ENCODE assay signal across 10 cellular contexts in the genomic region with DNA sequence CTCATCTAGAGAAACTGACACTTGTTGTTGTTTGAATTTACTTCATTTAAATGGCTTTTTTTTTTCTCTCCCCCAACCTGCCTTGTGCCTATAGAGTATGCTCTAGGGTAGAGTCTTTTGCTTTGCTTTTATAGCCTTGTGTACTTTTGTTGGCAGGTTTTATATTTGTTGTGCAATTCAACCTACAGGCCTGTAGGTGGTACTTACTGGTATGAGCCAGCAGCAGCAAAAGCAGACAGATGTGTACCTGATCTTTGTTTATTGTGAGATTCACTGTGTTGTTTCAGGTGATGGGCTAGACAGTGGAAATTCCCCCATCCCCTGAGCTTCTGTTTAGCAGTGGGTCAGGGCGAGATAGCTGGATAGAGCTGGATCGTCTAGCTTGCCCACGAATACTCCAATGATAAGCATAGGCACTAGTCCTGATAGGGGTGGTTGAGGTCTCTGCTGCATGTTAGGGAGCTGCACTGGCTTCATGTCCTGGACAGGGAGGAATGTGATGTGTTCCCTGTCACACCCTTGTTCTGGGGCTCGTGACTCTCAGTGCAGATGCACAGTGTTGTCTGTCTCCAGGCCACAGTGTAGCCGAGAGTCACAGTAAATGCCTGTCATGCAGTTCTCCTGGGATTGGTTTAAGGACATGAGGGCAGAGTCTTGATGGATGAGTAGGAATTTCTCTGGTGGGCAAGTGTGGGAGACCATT. TPM values are rescaled to one million over a fixed set of nuclear protein-coding genes. Genes with fewer than 3 reads are reported as not detected.
A peak's percentile ranks its signal among the peaks of the same experiment; 100 is the strongest.
DNase-seq lines count a peak whose midpoint lies in the region; ATAC-seq and TF ChIP-seq lines count a peak whose summit lies in the region.
"Had no signal": no experiment of that assay in that cellular context is flagged by ENCODE, and none has a peak within 500 bp of the region (broad histone marks: within the 10 kb centered on the region; RNA-seq: fewer than 3 reads in every experiment).

No MANE protein-coding gene starts in this region.

- no CpG with 5 or more reads among the region's 5 CpGs for WGBS in right lobe of liver (ENCODE audit: insufficient coverage, low coverage, low lambda C conversion rate, missing lambda C conversion rate)

- no peak overlapping the region for H3K4me3 ChIP-seq in right lobe of liver

- no peaks in the 10 kb centered on the region for H3K9me3 ChIP-seq in right lobe of liver

- ATAC-seq in HG02623 (IDR thresholded peaks at IDR 0.05; ENCODE audit: unreplicated experiment) (peak; percentile 39), right lobe of liver (peak in 3 of 4 donors; percentile 54 to 64 (median 61)), GM18505 (IDR thresholded peaks at IDR 0.05; ENCODE audit: unreplicated experiment) (no peak), HG03159 (IDR thresholded peaks at IDR 0.05; ENCODE audit: unreplicated experiment) (no peak), HG02884 (IDR thresholded peaks at IDR 0.05; ENCODE audit: unreplicated experiment) (no peak)

- peak in 2 of 4 donors; percentile 20 to 24 for TF ChIP-seq CTCF in right lobe of liver (IDR thresholded peaks at IDR 0.05)

- intact Hi-C loops in right lobe of liver (cut with DNase I): no loop called here

- H3K4me1 ChIP-seq in right lobe of liver: peaks cover 0 to 3% (median 0%) of the 10 kb centered on the region in 4 donors

- no peak for TF ChIP-seq POLR2A in right lobe of liver (IDR thresholded peaks at IDR 0.05)
- TF ChIP-seq POLR2A in GM18505 (IDR thresholded peaks at IDR 0.05; ENCODE audit: borderline replicate concordance, extremely low read depth, insufficient read depth, insufficient read length): no peak

- peak; percentile 31 for DNase-seq in ELF-1 (ENCODE audit: low read depth, low spot score)
- peak; percentile 41 for DNase-seq in amniotic epithelial cell (ENCODE audit: low read depth)
- no peak for DNase-seq in right lobe of liver
- no peak for DNase-seq in NCI-H1092 treated with DMSO at 0.1 percent for 48 hours (lab: John Stamatoyannopoulos, UW)
- DNase-seq: activated naive CD4-positive, alpha-beta T cell; stimulated activated CD4-positive, alpha-beta T cell treated with anti-CD3 and anti-CD28 coated beads, Interleukin-15, amount 100 ng/mL, for 24 hours had no signal

- no peaks in the 10 kb centered on the region for H3K27me3 ChIP-seq in right lobe of liver

- H3K27ac ChIP-seq in right lobe of liver: no peak overlapping the region

- no peaks in the 10 kb centered on the region for H3K36me3 ChIP-seq in right lobe of liver

RNA-seq across cellular contexts. Expression of gene DNAJC3, which starts 21.3 kb away (rescaled TPM):
- total RNA-seq in right lobe of liver: 10 to 100 TPM; 49.0 to 64.3 (median 51.7) TPM

RNA-seq across cellular contexts. Expression of gene DZIP1, which starts 53.7 kb away (rescaled TPM):
- 1 to 10 TPM in 2 of 6 experiments, under 1 TPM in 4; 0.59 to 1.5 (median 0.94) TPM for total RNA-seq in right lobe of liver

Comparison
In these comparisons a context has a peak if more than half of its experiments do, and no peak if none do; other contexts are left out.
1. DNase-seq: peak in ELF-1 (single experiment) and amniotic epithelial cell (single experiment); none in right lobe of liver (0 of 3) and NCI-H1092 treated with DMSO at 0.1 percent for 48 hours (single experiment).
2. ATAC-seq: peak in HG02623 (single experiment) and right lobe of liver (3 of 4); none in GM18505 (single experiment), HG03159 (single experiment) and HG02884 (single experiment).